ENCODE assay signal across 8 cellular contexts in the genomic region with DNA sequence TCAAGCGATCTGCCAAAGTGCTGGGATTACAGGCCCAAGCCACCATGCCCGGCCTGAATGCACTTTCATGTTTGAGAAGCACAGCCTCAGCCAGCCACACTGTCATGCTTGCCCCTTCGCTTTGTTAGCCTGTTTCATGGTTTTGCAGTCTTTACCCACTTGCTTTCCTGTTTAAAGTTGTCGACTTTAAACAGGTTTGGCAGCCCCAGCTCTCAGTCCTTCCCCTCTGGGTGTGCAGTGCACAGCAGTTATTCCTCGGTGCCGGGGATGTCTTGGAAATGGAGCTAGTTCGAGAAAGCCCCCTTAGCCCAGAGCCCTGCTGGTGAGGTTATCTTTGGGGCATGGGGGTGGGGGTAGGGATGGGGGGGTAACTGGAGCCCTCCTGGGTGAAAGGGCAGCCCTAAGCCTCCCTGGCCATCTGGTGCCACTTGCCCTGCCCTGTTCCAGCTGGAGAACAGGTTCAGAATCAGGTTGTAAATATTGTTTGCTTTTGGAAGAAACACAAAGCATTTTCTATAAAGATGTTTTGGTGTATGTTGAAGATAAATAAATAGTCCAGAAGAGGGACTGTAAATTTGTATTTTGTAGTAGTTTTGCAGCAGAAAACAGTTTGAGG. TPM values are rescaled to one million over a fixed set of nuclear protein-coding genes. Genes with fewer than 3 reads are reported as not detected.
A peak's percentile ranks its signal among the peaks of the same experiment; 100 is the strongest.
DNase-seq lines count a peak whose midpoint lies in the region; ATAC-seq lines count a peak whose summit lies in the region.

No MANE protein-coding gene starts in this region.

- H3K27me3 Mint-ChIP-seq in T-helper 1 cell treated with Interleukin-12 subunit alpha and Interleukin-12 subunit beta and Interleukin-4 antibody, amounts not matched to agents 30 μg/mL and 1 μg/mL, for 36 hours (ENCODE audit: low read depth): no peaks in the 10 kb centered on the region
- no peaks in the 10 kb centered on the region for H3K27me3 Mint-ChIP-seq in activated CD4-positive, alpha-beta memory T cell treated with anti-CD3 and anti-CD28 coated beads for 36 hours

- peaks cover 42% of the 10 kb centered on the region for H3K36me3 Mint-ChIP-seq in T-helper 1 cell treated with Interleukin-12 subunit alpha and Interleukin-12 subunit beta and Interleukin-4 antibody, amounts not matched to agents 30 μg/mL and 1 μg/mL, for 36 hours (ENCODE audit: low read depth)
- H3K36me3 Mint-ChIP-seq in activated CD4-positive, alpha-beta memory T cell treated with anti-CD3 and anti-CD28 coated beads for 36 hours: peaks cover 18% of the 10 kb centered on the region

- ATAC-seq in right cardiac atrium: no peak

- intact Hi-C loops in activated CD4-positive, alpha-beta memory T cell treated with anti-CD3 and anti-CD28 coated beads for 36 hours (cut with micrococcal nuclease): no loop called here
- intact Hi-C loops in right cardiac atrium (cut with DNase I): no loop called here

- POLR2A ChIA-PET in activated CD4-positive, alpha-beta memory T cell treated with anti-CD3 and anti-CD28 coated beads for 36 hours (lab: Charles Lee): interaction anchor here (1.0 to 3.7 kb wide), 2 partner anchors 10 to 14 kb away, joined by 3 to 15 read pairs; no protein-coding TSS in a partner anchor

- DNase-seq in T-helper 1 cell: no peak
- DNase-seq in activated CD4-positive, alpha-beta memory T cell treated with anti-CD3 and anti-CD28 coated beads for 36 hours: no peak
- DNase-seq in right cardiac atrium: no peak
- peak; percentile 18 for DNase-seq in stimulated activated naive CD4-positive, alpha-beta T cell treated with Interleukin-2 at 50 U/mL for 16 hours (lab: John Stamatoyannopoulos, UW)
- DNase-seq in stimulated activated CD4-positive, alpha-beta T cell treated with anti-CD3 and anti-CD28 coated beads, Interleukin-4, amount 100 ng/mL, for 4 hours: no peak
- DNase-seq in COR-L47 (lab: John Stamatoyannopoulos, UW): no peak
- DNase-seq in DMS79 treated with DMSO at 0.1 percent for 48 hours (lab: John Stamatoyannopoulos, UW): no peak

- peak overlapping the region; percentile 15 for H3K4me3 ChIP-seq in right cardiac atrium (ENCODE audit: low read length)

- CTCF ChIA-PET in activated CD4-positive, alpha-beta memory T cell treated with anti-CD3 and anti-CD28 coated beads for 36 hours (lab: Charles Lee): interaction anchor here (0.8 to 36.2 kb wide), 4 partner anchors 9 to 37 kb away, joined by 3 to 1168 read pairs (median 16); no protein-coding TSS in a partner anchor

- 71% methylated on average over 7 of the region's 7 CpGs for WGBS in right cardiac atrium

- no peaks in the 10 kb centered on the region for H3K9me3 Mint-ChIP-seq in T-helper 1 cell treated with Interleukin-12 subunit alpha and Interleukin-12 subunit beta and Interleukin-4 antibody, amounts not matched to agents 30 μg/mL and 1 μg/mL, for 36 hours
- H3K9me3 Mint-ChIP-seq in activated CD4-positive, alpha-beta memory T cell treated with anti-CD3 and anti-CD28 coated beads for 36 hours: no peaks in the 10 kb centered on the region

- peaks cover 84% of the 10 kb centered on the region for H3K4me1 Mint-ChIP-seq in T-helper 1 cell treated with Interleukin-12 subunit alpha and Interleukin-12 subunit beta and Interleukin-4 antibody, amounts not matched to agents 30 μg/mL and 1 μg/mL, for 36 hours (ENCODE audit: low read depth)
- H3K4me1 Mint-ChIP-seq in activated CD4-positive, alpha-beta memory T cell treated with anti-CD3 and anti-CD28 coated beads for 36 hours (ENCODE audit: low read depth): peaks cover 96% of the 10 kb centered on the region

- no peaks in the 10 kb centered on the region for H3K27me3 ChIP-seq in right cardiac atrium (ENCODE audit: control insufficient read depth, insufficient read depth)

- peak overlapping the region; percentile 89 for H3K27ac ChIP-seq in right cardiac atrium (ENCODE audit: low read length)

- H3K27ac Mint-ChIP-seq in T-helper 1 cell treated with Interleukin-12 subunit alpha and Interleukin-12 subunit beta and Interleukin-4 antibody, amounts not matched to agents 30 μg/mL and 1 μg/mL, for 36 hours: peak overlapping the region; percentile 85
- H3K27ac Mint-ChIP-seq in activated CD4-positive, alpha-beta memory T cell treated with anti-CD3 and anti-CD28 coated beads for 36 hours: peak overlapping the region; percentile 91

- peaks cover 49% of the 10 kb centered on the region for H3K4me1 ChIP-seq in right cardiac atrium (ENCODE audit: control insufficient read depth, insufficient read depth, low read length)

- H3K4me3 Mint-ChIP-seq in T-helper 1 cell treated with Interleukin-12 subunit alpha and Interleukin-12 subunit beta and Interleukin-4 antibody, amounts not matched to agents 30 μg/mL and 1 μg/mL, for 36 hours: peak overlapping the region; percentile 64
- H3K4me3 Mint-ChIP-seq in activated CD4-positive, alpha-beta memory T cell treated with anti-CD3 and anti-CD28 coated beads for 36 hours: peak overlapping the region; percentile 65

- no peaks in the 10 kb centered on the region for H3K9me3 ChIP-seq in right cardiac atrium (ENCODE audit: control insufficient read depth, low read length)

RNA-seq across cellular contexts. Expression of gene TSPAN14, which starts 14.8 kb away (rescaled TPM):
- 10 to 100 TPM; 48.9 to 51.8 TPM for total RNA-seq in activated CD4-positive, alpha-beta memory T cell treated with anti-CD3 and anti-CD28 coated beads for 36 hours
- 10 to 100 TPM; 24.4 to 44.1 (median 34.1) TPM for total RNA-seq in right cardiac atrium
- 27.6 TPM for polyA plus RNA-seq in right cardiac atrium
